ENCODE assay signal across 8 cellular contexts in the genomic region with DNA sequence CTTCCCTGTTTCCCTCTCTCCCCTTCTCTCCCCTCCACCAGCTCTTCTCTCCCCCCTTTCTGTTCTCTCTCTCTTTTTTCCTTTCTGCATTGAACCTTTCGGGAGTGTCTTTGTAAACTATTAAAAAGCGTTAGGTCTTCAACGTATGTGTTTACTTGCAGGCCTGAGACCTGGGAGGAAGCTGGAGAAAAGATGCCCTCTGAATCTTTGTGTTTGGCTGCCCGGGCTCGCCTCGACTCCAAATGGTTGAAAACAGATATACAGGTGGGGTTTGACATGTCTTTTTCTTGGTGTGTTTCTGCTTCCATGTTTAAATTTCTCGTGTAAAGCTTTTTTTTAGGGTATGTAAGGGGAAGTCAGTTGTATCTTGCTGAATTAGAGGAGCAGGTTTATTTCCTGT. TPM values are rescaled to one million over a fixed set of nuclear protein-coding genes. Genes with fewer than 3 reads are reported as not detected.
DNase-seq lines count a peak whose midpoint lies in the region; ATAC-seq and TF ChIP-seq lines count a peak whose summit lies in the region.
"Not testable (repeated sequence)": the region's sequence is repeated elsewhere in the genome, so short reads cannot be mapped to it uniquely, and the experiment has no call there.

No MANE protein-coding gene starts in this region.

- H2BK20ac ChIP-seq in H9 (ENCODE audit: low read depth, low read length, poor library complexity, severe bottlenecking) = not testable (repeated sequence)

- H3K4me2 ChIP-seq in H9 (ENCODE audit: insufficient read depth, insufficient read length, low read length) = peak overlapping the region; percentile 46

- POLR2A ChIA-PET in Panc1 (lab: Charles Lee) = not testable (repeated sequence)

- H3K79me2 ChIP-seq in ACC112 (ENCODE audit: control insufficient read depth, insufficient read depth, low read length, unreplicated experiment) = peaks cover 23% of the 10 kb centered on the region
- not testable (repeated sequence) for H3K79me2 ChIP-seq in H9 (ENCODE audit: insufficient read depth, low read length)

- H2BK12ac ChIP-seq in H9 (ENCODE audit: insufficient read length, low read depth, low read length) = not testable (repeated sequence)

- not testable (repeated sequence) for H3K79me1 ChIP-seq in H9 (ENCODE audit: insufficient read depth, low read depth, low read length, poor library complexity, severe bottlenecking)

- DNase-seq in H9; Panc1 (ENCODE audit: low read depth, low spot score); activated T-cell treated with anti-CD3 and anti-CD28 coated beads, Interleukin-2, amount 50 U/mL, for 72 hours; coronary artery (ENCODE audit: low spot score); right atrium auricular region (ENCODE audit: low spot score); naive B cell: not testable (repeated sequence)

- H3K18ac ChIP-seq in H9 (ENCODE audit: insufficient read length, low read depth, low read length) = not testable (repeated sequence)

- H4K5ac ChIP-seq in H9 (ENCODE audit: insufficient read length, low read depth, low read length) = not testable (repeated sequence)

- not testable (repeated sequence) for H2BK5ac ChIP-seq in H9 (ENCODE audit: insufficient read length, low read length)

- H3K36me3 ChIP-seq in ACC112 (ENCODE audit: insufficient read depth, low read length); Panc1 (ENCODE audit: control insufficient read depth, insufficient read depth, low read length); right atrium auricular region: not testable (repeated sequence)
- H3K36me3 ChIP-seq in skeletal muscle tissue (ENCODE audit: control insufficient read depth in 3 of 3, insufficient read depth in 3 of 3, low read length in 3 of 3) = peaks cover 0 to 10% (median 6%) of the 10 kb centered on the region in 3 donors

- not testable (repeated sequence) for H2AFZ ChIP-seq in ACC112 (ENCODE audit: low read length, unreplicated experiment); H9 (ENCODE audit: low read length)

- not testable (repeated sequence) for H3K4me1 ChIP-seq in ACC112 (ENCODE audit: control insufficient read depth, insufficient read depth, low read length, unreplicated experiment); H9 (ENCODE audit: insufficient read depth, low read length); Panc1 (ENCODE audit: control insufficient read depth, insufficient read depth, low read length); skeletal muscle tissue (ENCODE audit: control insufficient read depth in 3 of 3, insufficient read depth in 3 of 3, low read length in 3 of 3)
- peaks cover 0 to 21% of the 10 kb centered on the region in 2 donors for H3K4me1 ChIP-seq in right atrium auricular region

- not testable (repeated sequence) for TF ChIP-seq CTCF in H9 (conservative IDR thresholded peaks at IDR 0.05); Panc1 (IDR thresholded peaks at IDR 0.05); coronary artery (IDR thresholded peaks at IDR 0.05); right atrium auricular region (IDR thresholded peaks at IDR 0.05)

- H3K27ac ChIP-seq in ACC112 (ENCODE audit: low read depth, low read length); H9 (ENCODE audit: insufficient read length, low read depth, low read length); skeletal muscle tissue (ENCODE audit: low read depth, low read length): not testable (repeated sequence)
- H3K27ac ChIP-seq in Panc1 (ENCODE audit: low read length) = peak overlapping the region; percentile 44; the same call in 1 of the 2 replicates
- H3K27ac ChIP-seq in coronary artery = peak overlapping the region in 1 of 2 donors; percentile 87
- H3K27ac ChIP-seq in right atrium auricular region = peak overlapping the region; percentile 39 to 45

- not testable (repeated sequence) for H3K9ac ChIP-seq in H9 (ENCODE audit: extremely low read depth, insufficient read length, low read length)
- peak overlapping the region in 2 of 3 donors; percentile 60 to 63 for H3K9ac ChIP-seq in skeletal muscle tissue (ENCODE audit: low read depth in 1 of 3, low read length in 3 of 3)

- intact Hi-C loops in Panc1 (cut with micrococcal nuclease; ENCODE audit: unreplicated experiment) = not testable (repeated sequence)

- not testable (repeated sequence) for H3K4ac ChIP-seq in H9 (ENCODE audit: low read depth, low read length)

- peaks cover 22 to 48% of the 10 kb centered on the region in 2 experiments; a peak in 4 of 5 replicates for H3K9me3 Mint-ChIP-seq in H9
- not testable (repeated sequence) for H3K9me3 Mint-ChIP-seq in activated T-cell treated with anti-CD3 and anti-CD28 coated beads, Interleukin-2, amount 50 U/mL, for 72 hours; naive B cell

- H3K4me1 Mint-ChIP-seq in H9 = not testable (repeated sequence)
- peaks cover 34% of the 10 kb centered on the region for H3K4me1 Mint-ChIP-seq in activated T-cell treated with anti-CD3 and anti-CD28 coated beads, Interleukin-2, amount 50 U/mL, for 72 hours (ENCODE audit: low read depth)
- peaks cover 4 to 39% (median 27%) of the 10 kb centered on the region in 3 donors for H3K4me1 Mint-ChIP-seq in naive B cell

- not testable (repeated sequence) for H2BK15ac ChIP-seq in H9 (ENCODE audit: low read depth, low read length)

- no CpG with 5 or more reads among the region's 7 CpGs for WGBS in H9 (ENCODE audit: extremely low coverage, insufficient read length, low lambda C conversion rate)

- not testable (repeated sequence) for H3K23ac ChIP-seq in H9 (ENCODE audit: insufficient read length, low read depth, low read length)

- in situ Hi-C loops in Panc1 (cut with HindIII; ENCODE audit: low pct_unique_long_range_greater_than_20kb, low sequenced_read_pairs) = not testable (repeated sequence)

- H3T11ph ChIP-seq in H9 (ENCODE audit: low read length) = not testable (repeated sequence)

- not testable (repeated sequence) for BruUV-seq in Panc1 (replicated peaks; lab: Mats Ljungman, UMichigan)

- H2AK5ac ChIP-seq in H9 (ENCODE audit: insufficient read length, low read length) = not testable (repeated sequence)

- H4K91ac ChIP-seq in H9 (ENCODE audit: insufficient read length, low read depth, low read length) = not testable (repeated sequence)

- not testable (repeated sequence) for H3K23me2 ChIP-seq in H9 (ENCODE audit: insufficient read length, low read depth, low read length, poor library complexity, severe bottlenecking)

- not testable (repeated sequence) for ATAC-seq in Panc1; activated T-cell treated with anti-CD3 and anti-CD28 coated beads, Interleukin-2, amount 50 U/mL, for 72 hours (replicated peaks in 1 of 2); naive B cell (ENCODE audit: low read depth in 2 of 2)

- H3K27me3 Mint-ChIP-seq in H9 (ENCODE audit: low read depth); activated T-cell treated with anti-CD3 and anti-CD28 coated beads, Interleukin-2, amount 50 U/mL, for 72 hours (ENCODE audit: low read depth); naive B cell: not testable (repeated sequence)

- not testable (repeated sequence) for H4K20me1 ChIP-seq in H9 (ENCODE audit: control insufficient read depth, insufficient read depth, insufficient read length)

- CTCF ChIA-PET in Panc1 (lab: Charles Lee) = not testable (repeated sequence)

- not testable (repeated sequence) for H3K27me3 ChIP-seq in ACC112 (ENCODE audit: insufficient read depth, low read length); H9 (ENCODE audit: insufficient read depth, low read length); Panc1 (ENCODE audit: control insufficient read depth, insufficient read depth, low read length); right atrium auricular region; skeletal muscle tissue (ENCODE audit: control insufficient read depth in 3 of 3, insufficient read depth in 3 of 3, low read length in 3 of 3)

- H2BK120ac ChIP-seq in H9 (ENCODE audit: low read depth, low read length, poor library complexity, severe bottlenecking) = not testable (repeated sequence)

- not testable (repeated sequence) for H3K9me3 ChIP-seq in H9 (ENCODE audit: control insufficient read depth, low read depth, low read length); Panc1 (ENCODE audit: control insufficient read depth, insufficient read depth, low read depth, low read length); right atrium auricular region; skeletal muscle tissue (ENCODE audit: control insufficient read depth in 3 of 3, low read length in 3 of 3)

- peak overlapping the region; percentile 77 to 90 for H3K4me3 Mint-ChIP-seq in H9
- H3K4me3 Mint-ChIP-seq in activated T-cell treated with anti-CD3 and anti-CD28 coated beads, Interleukin-2, amount 50 U/mL, for 72 hours = peak overlapping the region; percentile 94 to 97
- peak overlapping the region; percentile 88 to 97 (median 90) for H3K4me3 Mint-ChIP-seq in naive B cell

- H3K36me3 Mint-ChIP-seq in H9 (ENCODE audit: insufficient read depth in 1 of 3, low read depth in 3 of 3) = peaks cover 6 to 31% (median 17%) of the 10 kb centered on the region in 3 experiments
- H3K36me3 Mint-ChIP-seq in activated T-cell treated with anti-CD3 and anti-CD28 coated beads, Interleukin-2, amount 50 U/mL, for 72 hours (ENCODE audit: insufficient read depth in 2 of 2) = peaks cover 0 to 13% of the 10 kb centered on the region in 2 donors
- peaks cover 0 to 11% of the 10 kb centered on the region in 2 donors for H3K36me3 Mint-ChIP-seq in naive B cell

- not testable (repeated sequence) for H3K27ac Mint-ChIP-seq in H9
- H3K27ac Mint-ChIP-seq in activated T-cell treated with anti-CD3 and anti-CD28 coated beads, Interleukin-2, amount 50 U/mL, for 72 hours = peak overlapping the region; percentile 85
- peak overlapping the region; percentile 49 to 86 (median 69) for H3K27ac Mint-ChIP-seq in naive B cell

- not testable (repeated sequence) for H4K8ac ChIP-seq in H9 (replicated peaks; ENCODE audit: insufficient read length, low read depth, low read length)

- H3K14ac ChIP-seq in H9 (ENCODE audit: insufficient read depth, low read length) = not testable (repeated sequence)

- H3K56ac ChIP-seq in H9 (ENCODE audit: insufficient read length, low read depth, low read length) = not testable (repeated sequence)

- H3K4me3 ChIP-seq in ACC112 (ENCODE audit: low read depth, low read length) (peak overlapping the region; percentile 67), Panc1 (ENCODE audit: low read depth in 2 of 2, low read length in 2 of 2) (peak overlapping the region; percentile 47 to 50), coronary artery (peak overlapping the region; percentile 77), right atrium auricular region (peak overlapping the region; percentile 45 to 50), skeletal muscle tissue (ENCODE audit: low read length in 3 of 3) (peak overlapping the region; percentile 27 to 83 (median 67))

RNA-seq across cellular contexts. Expression of a gene that starts 29.7 kb away (rescaled TPM):
- not detected in 2 replicates for total RNA-seq in H9 (2021)
- total RNA-seq in Panc1 (2021; ENCODE audit: unreplicated experiment) = not detected
- polyA plus RNA-seq in Panc1 (2012; ENCODE audit: insufficient read length) = not detected
- total RNA-seq in activated T-cell treated with anti-CD3 and anti-CD28 coated beads, Interleukin-2, amount 50 U/mL, for 72 hours = not detected
- not detected for total RNA-seq in right atrium auricular region
- not detected for polyA plus RNA-seq in naive B cell (ENCODE audit: low read depth in 6 of 6)
- total RNA-seq in skeletal muscle tissue = not detected

RNA-seq across cellular contexts. Expression of a gene that starts 50.3 kb away (rescaled TPM):
- total RNA-seq in H9 (2021) (0.07 TPM in 2 replicates), Panc1 (2021; ENCODE audit: unreplicated experiment) (0.15 TPM), right atrium auricular region (under 1 TPM; 0.31 to 0.33 TPM), skeletal muscle tissue (not detected)
- 0.21 TPM for polyA plus RNA-seq in Panc1 (2012; ENCODE audit: insufficient read length)
- under 1 TPM; 0.07 to 0.29 TPM for total RNA-seq in activated T-cell treated with anti-CD3 and anti-CD28 coated beads, Interleukin-2, amount 50 U/mL, for 72 hours
- not detected for polyA plus RNA-seq in naive B cell (ENCODE audit: low read depth in 6 of 6)
